Comparison of ENCODE assay signal across 33 cellular contexts in the genomic region with DNA sequence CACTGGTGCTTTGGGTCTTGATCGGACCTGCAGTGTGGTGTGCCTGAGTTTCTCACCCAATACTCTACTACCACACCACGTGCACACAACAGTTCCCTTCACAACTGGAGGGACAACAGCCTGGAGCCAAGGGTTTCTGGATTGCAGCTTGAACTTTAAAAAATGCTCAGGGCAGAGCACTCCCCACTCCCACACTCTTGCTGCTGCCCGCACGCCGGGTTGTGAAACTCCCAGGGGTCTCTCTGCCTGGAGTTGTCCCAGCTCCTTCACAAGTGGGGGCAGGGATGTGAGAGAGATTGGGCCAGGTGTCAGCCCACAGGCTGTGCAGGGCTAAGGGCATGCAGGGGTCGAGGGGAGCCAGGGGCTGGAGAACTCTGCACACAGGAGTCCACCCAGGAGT.
"Had no signal": no experiment of that assay in that cellular context is flagged by ENCODE, and none has a peak within 500 bp of the region (broad histone marks: within the 10 kb centered on the region; RNA-seq: fewer than 3 reads in every experiment).

No MANE protein-coding gene starts in this region.

- H3K36me3 ChIP-seq: adrenal gland, brain microvascular endothelial cell, breast epithelium had no signal

- H3K4me1 ChIP-seq: adrenal gland, body of pancreas, breast epithelium had no signal

- ATAC-seq: activated CD8-positive, alpha-beta T cell treated with anti-CD3 and anti-CD28 coated beads for 36 hours; activated naive CD4-positive, alpha-beta T cell treated with anti-CD3 and anti-CD28 coated beads, Interleukin-2, amount 50 U/mL, for 72 hours; activated T-cell treated with anti-CD3 and anti-CD28 coated beads, Interleukin-2, amount 50 U/mL, for 4 hours; activated T-cell treated with anti-CD3 and anti-CD28 coated beads, Interleukin-2, amount 50 U/mL, for 72 hours; activated T-helper 17 cell treated with anti-CD3 and anti-CD28 coated beads, Interleukin-2, amount 50 U/mL, for 72 hours; body of pancreas had no signal

- H3K4me3 ChIP-seq: adrenal gland, body of pancreas, breast epithelium had no signal

- H3K27me3 ChIP-seq: adrenal gland, body of pancreas, brain microvascular endothelial cell, breast epithelium had no signal

- H3K9me3 ChIP-seq: adrenal gland, body of pancreas, breast epithelium had no signal

- H3K27ac ChIP-seq: adrenal gland, body of pancreas, brain microvascular endothelial cell, breast epithelium, VCaP had no signal

- DNase-seq: activated B cell treated with CpG ODN at 0.5 μM for 24 hours; activated CD4-positive, alpha-beta memory T cell treated with anti-CD3 and anti-CD28 coated beads for 36 hours; activated CD4-positive, alpha-beta T cell treated with anti-CD3 and anti-CD28 coated beads for 4 hours; activated CD4-positive, alpha-beta T cell treated with anti-CD3 and anti-CD28 coated beads, Interleukin-2, amount 10 ng/mL, durations not matched to agents 24 days and 14 days; activated CD4-positive, alpha-beta T cell treated with anti-CD3 and anti-CD28 coated beads, Interleukin-2, amount 50 U/mL, for 1 hour; activated CD4-positive, alpha-beta T cell treated with anti-CD3 and anti-CD28 coated beads, Interleukin-2, amount 50 U/mL, for 4 hours; activated CD4-positive, CD25-positive, alpha-beta regulatory T cell treated with anti-CD3 and anti-CD28 coated beads, Interleukin-2, amount 50 U/mL, for 72 hours; activated CD8-positive, alpha-beta memory T cell treated with anti-CD3 and anti-CD28 coated beads, Interleukin-2, amount 50 U/mL, for 4 hours; activated CD8-positive, alpha-beta T cell treated with anti-CD3 and anti-CD28 coated beads for 36 hours; activated effector memory CD4-positive, alpha-beta T cell treated with anti-CD3 and anti-CD28 coated beads, Interleukin-2, amount 50 U/mL, for 16 hours; activated gamma-delta T cell treated with Interleukin-2 at 50 U/mL for 16 hours; activated naive CD4-positive, alpha-beta T cell; activated naive CD4-positive, alpha-beta T cell treated with anti-CD3 and anti-CD28 coated beads for 36 hours; activated naive CD4-positive, alpha-beta T cell treated with anti-CD3 and anti-CD28 coated beads, Interleukin-2, amount 50 U/mL, for 16 hours; activated naive CD8-positive, alpha-beta T cell treated with anti-CD3 and anti-CD28 coated beads for 36 hours; activated T-cell treated with anti-CD3 and anti-CD28 coated beads for 4 hours; activated T-cell treated with anti-CD3 and anti-CD28 coated beads, Interleukin-2, amount 50 U/mL, for 1 hour; activated T-cell treated with anti-CD3 and anti-CD28 coated beads, Interleukin-2, amount 50 U/mL, for 4 hours; activated T-cell treated with anti-CD3 and anti-CD28 coated beads, Interleukin-2, amount 50 U/mL, for 72 hours; amniotic stem cell; aorta; body of pancreas; brain microvascular endothelial cell; caudate nucleus; cerebellar nuclear complex; T-helper 1 cell; T-helper 2 cell; T-helper 9 cell had no signal
